9 cellular contexts compared by ENCODE assay signal in genomic region chr6:88492824-88493223, GRCh38.
A peak's percentile ranks its signal among the peaks of the same experiment; 100 is the strongest.
DNase-seq lines count a peak whose midpoint lies in the region; ATAC-seq and TF ChIP-seq lines count a peak whose summit lies in the region.
"Had no signal": no experiment of that assay in that cellular context is flagged by ENCODE, and none has a peak within 500 bp of the region (broad histone marks: within the 10 kb centered on the region; RNA-seq: fewer than 3 reads in every experiment).

No MANE protein-coding gene starts in this region.

- no peaks in the 10 kb centered on the region for H3K9me3 ChIP-seq in suprapubic skin

- POLR2A ChIA-PET in RWPE1 (lab: Yijun Ruan, JAX; ENCODE audit: low non-redundant PET) = no interaction called here

- WGBS in suprapubic skin = 66% methylated on average over 2 of the region's 2 CpGs

- intact Hi-C loops in posterior cingulate gyrus (cut with DNase I) = loop anchor here (10.0 kb wide), 1 partner anchor 558 kb away; no protein-coding TSS in a partner anchor

- CTCF ChIA-PET in RWPE1 (lab: Yijun Ruan, JAX) = interaction anchor here (0.7 to 2.2 kb wide), 4 partner anchors 255 to 1354 kb away, joined by 3 to 8 read pairs (median 6); no protein-coding TSS in a partner anchor

- no peak for TF ChIP-seq CTCF in GM12865 (IDR thresholded peaks at IDR 0.05; ENCODE audit: insufficient read depth, low read depth, low read length, missing control alignments)
- peak; percentile 46 for TF ChIP-seq CTCF in RWPE1 (conservative IDR thresholded peaks at IDR 0.05; ENCODE audit: low read depth)
- TF ChIP-seq CTCF in foreskin fibroblast (IDR thresholded peaks at IDR 0.05; ENCODE audit: low read depth, low read length) = peak; percentile 39
- TF ChIP-seq CTCF in suprapubic skin (IDR thresholded peaks at IDR 0.05) = peak in 1 of 2 donors; percentile 14

- no peak for TF ChIP-seq POLR2A in suprapubic skin (IDR thresholded peaks at IDR 0.05)

- DNase-seq in 8988T (peak; percentile 18), GM12865 (ENCODE audit: low read depth) (peak; percentile 18), RWPE1 (ENCODE audit: low spot score) (peak; percentile 26), foreskin fibroblast (peak; percentile 15 to 52), kidney glomerular epithelial cell (lab: John Stamatoyannopoulos, UW) (no peak), suprapubic skin (ENCODE audit: low spot score in 2 of 2) (no peak), posterior cingulate gyrus (no peak)
- DNase-seq: T-helper 9 cell had no signal

- H3K36me3 ChIP-seq in suprapubic skin = no peaks in the 10 kb centered on the region

- no peaks in the 10 kb centered on the region for H3K27me3 ChIP-seq in suprapubic skin

- no peak for TF ChIP-seq EP300 in suprapubic skin (IDR thresholded peaks at IDR 0.05)

- no peak for ATAC-seq in HG03432 (IDR thresholded peaks at IDR 0.05; ENCODE audit: unreplicated experiment)

- no peak overlapping the region for H3K27ac ChIP-seq in RWPE1
- no peak overlapping the region for H3K27ac ChIP-seq in suprapubic skin

- H3K4me3 ChIP-seq in GM12865 (ENCODE audit: low read depth, low read length) = no peak overlapping the region
- H3K4me3 ChIP-seq in foreskin fibroblast (ENCODE audit: low read depth in 1 of 2, low read length in 2 of 2) = no peak overlapping the region
- no peak overlapping the region for H3K4me3 ChIP-seq in suprapubic skin

- no peaks in the 10 kb centered on the region for H3K4me1 ChIP-seq in suprapubic skin

Comparison
In these comparisons a context has a peak if more than half of its experiments do, and no peak if none do; other contexts are left out.
1. DNase-seq: peak in 8988T (single experiment), GM12865 (single experiment), RWPE1 (single experiment) and foreskin fibroblast (2 of 2); none in kidney glomerular epithelial cell (single experiment), suprapubic skin (0 of 2) and posterior cingulate gyrus (0 of 10).